In genomic region chr9:77649109-77649812, GRCh38 we compare ENCODE assay signal across 9 cellular contexts. TPM values are rescaled to one million over a fixed set of nuclear protein-coding genes. Genes with fewer than 3 reads are reported as not detected.
A peak's percentile ranks its signal among the peaks of the same experiment; 100 is the strongest.
DNase-seq lines count a peak whose midpoint lies in the region; ATAC-seq and TF ChIP-seq lines count a peak whose summit lies in the region.
"Had no signal": no experiment of that assay in that cellular context is flagged by ENCODE, and none has a peak within 500 bp of the region (broad histone marks: within the 10 kb centered on the region; RNA-seq: fewer than 3 reads in every experiment).

No MANE protein-coding gene starts in this region.

- peak overlapping the region; percentile 70 for H3K4me3 Mint-ChIP-seq in endodermal cell
- H3K4me3 Mint-ChIP-seq in naive thymus-derived CD4-positive, alpha-beta T cell: peak overlapping the region in 9 of 10 donors; percentile 16 to 81 (median 66)

- H3K4me1 Mint-ChIP-seq in endodermal cell: peaks cover 2% of the 10 kb centered on the region
- H3K4me1 Mint-ChIP-seq in naive thymus-derived CD4-positive, alpha-beta T cell: peaks cover 0 to 22% (median 14%) of the 10 kb centered on the region in 7 donors

- H3K27me3 Mint-ChIP-seq in endodermal cell (ENCODE audit: insufficient read depth): peaks cover 32% of the 10 kb centered on the region
- peaks cover 36 to 59% (median 44%) of the 10 kb centered on the region in 5 donors for H3K27me3 Mint-ChIP-seq in naive thymus-derived CD4-positive, alpha-beta T cell

- H3K27me3 ChIP-seq in endodermal cell (ENCODE audit: control insufficient read depth, insufficient read depth, low read length, poor library complexity, severe bottlenecking): peaks cover 48% of the 10 kb centered on the region
- no peaks in the 10 kb centered on the region for H3K27me3 ChIP-seq in naive thymus-derived CD4-positive, alpha-beta T cell (ENCODE audit: control insufficient read depth in 2 of 2, insufficient read depth in 2 of 2, low read length in 2 of 2)

- H3K9me3 ChIP-seq in endodermal cell (ENCODE audit: control insufficient read depth, low read length): no peaks in the 10 kb centered on the region
- H3K9me3 ChIP-seq in naive thymus-derived CD4-positive, alpha-beta T cell (ENCODE audit: control insufficient read depth in 2 of 3, low read length in 3 of 3): no peaks in the 10 kb centered on the region

- no peaks in the 10 kb centered on the region for H3K9me3 Mint-ChIP-seq in endodermal cell
- peaks cover 0 to 2% (median 0%) of the 10 kb centered on the region in 11 donors for H3K9me3 Mint-ChIP-seq in naive thymus-derived CD4-positive, alpha-beta T cell

- no peaks in the 10 kb centered on the region for H3K36me3 ChIP-seq in endodermal cell (ENCODE audit: control insufficient read depth, insufficient read depth, low read length)
- H3K36me3 ChIP-seq in naive thymus-derived CD4-positive, alpha-beta T cell (ENCODE audit: control insufficient read depth in 2 of 3, insufficient read depth in 3 of 3, low read length in 3 of 3): no peaks in the 10 kb centered on the region

- WGBS in endodermal cell (ENCODE audit: insufficient coverage in 1 of 2, insufficient read length in 1 of 2), 2 experiments: 64 to 67% methylated on average over 6 to 10 of the region's 10 CpGs

- H3K36me3 Mint-ChIP-seq in endodermal cell (ENCODE audit: low read depth): no peaks in the 10 kb centered on the region
- peaks cover 0 to 2% (median 0%) of the 10 kb centered on the region in 5 donors for H3K36me3 Mint-ChIP-seq in naive thymus-derived CD4-positive, alpha-beta T cell

- no peak overlapping the region for H3K9ac ChIP-seq in endodermal cell (ENCODE audit: extremely low read depth, low read length, poor library complexity, severe bottlenecking)

- peak overlapping the region; percentile 73 for H3K4me3 ChIP-seq in endodermal cell (ENCODE audit: low read length)
- no peak overlapping the region for H3K4me3 ChIP-seq in naive thymus-derived CD4-positive, alpha-beta T cell (ENCODE audit: low read length)

- POLR2A ChIA-PET in naive thymus-derived CD4-positive, alpha-beta T cell (lab: Charles Lee): no interaction called here

- CTCF ChIA-PET in naive thymus-derived CD4-positive, alpha-beta T cell (lab: Charles Lee): no interaction called here

- peak; percentile 76 for ATAC-seq in naive thymus-derived CD4-positive, alpha-beta T cell
- ATAC-seq in GM21390 (IDR thresholded peaks at IDR 0.05; ENCODE audit: unreplicated experiment) (no peak), HG03135 (IDR thresholded peaks at IDR 0.05; ENCODE audit: unreplicated experiment) (no peak), GM21619 (IDR thresholded peaks at IDR 0.05; ENCODE audit: unreplicated experiment) (no peak)

- DNase-seq in EL: peak; percentile 38
- DNase-seq in NCI-H2227 (lab: John Stamatoyannopoulos, UW; ENCODE audit: unreplicated experiment): peak; percentile 37
- no peak for DNase-seq in endodermal cell
- DNase-seq in naive thymus-derived CD4-positive, alpha-beta T cell: no peak
- no peak for DNase-seq in activated gamma-delta T cell (lab: John Stamatoyannopoulos, UW)

- no peak overlapping the region for H3K27ac ChIP-seq in endodermal cell (ENCODE audit: low read depth, low read length)
- H3K27ac ChIP-seq in naive thymus-derived CD4-positive, alpha-beta T cell (ENCODE audit: low read depth, low read length): no peak overlapping the region

- TF ChIP-seq CTCF in endodermal cell (conservative IDR thresholded peaks at IDR 0.05): peak; percentile 70

- no peaks in the 10 kb centered on the region for H3K4me1 ChIP-seq in endodermal cell (ENCODE audit: control insufficient read depth, insufficient read depth, low read length)
- H3K4me1 ChIP-seq in naive thymus-derived CD4-positive, alpha-beta T cell (ENCODE audit: control insufficient read depth in 2 of 2, insufficient read depth in 2 of 2, low read length in 2 of 2): no peaks in the 10 kb centered on the region

- intact Hi-C loops in naive thymus-derived CD4-positive, alpha-beta T cell (cut with micrococcal nuclease): no loop called here

- no peak overlapping the region for H3K27ac Mint-ChIP-seq in endodermal cell
- no peak overlapping the region for H3K27ac Mint-ChIP-seq in naive thymus-derived CD4-positive, alpha-beta T cell

RNA-seq across cellular contexts. Expression of gene GNA14, which starts 1.1 kb away (rescaled TPM):
- 1 to 10 TPM in 1 of 2 donors, under 1 TPM in 1; 0.62 to 8.0 TPM for total RNA-seq in endodermal cell
- 0.78 TPM for polyA plus RNA-seq in endodermal cell (2013, experiment 1 of 2)
- polyA plus RNA-seq in endodermal cell (2013, experiment 2 of 2): 1.2 TPM
- total RNA-seq in naive thymus-derived CD4-positive, alpha-beta T cell: under 1 TPM in 1 of 5 experiments, not detected in 4; 0.34 TPM
- polyA plus RNA-seq in naive thymus-derived CD4-positive, alpha-beta T cell: not detected
- total RNA-seq: HT1080 had no signal

Comparison
In these comparisons a context has a peak if more than half of its experiments do, and no peak if none do; other contexts are left out.
1. DNase-seq: peak in EL (single experiment) and NCI-H2227 (single experiment); none in endodermal cell (single experiment), naive thymus-derived CD4-positive, alpha-beta T cell (0 of 9) and activated gamma-delta T cell (single experiment).